8 cellular contexts compared by ENCODE assay signal in the genomic region with DNA sequence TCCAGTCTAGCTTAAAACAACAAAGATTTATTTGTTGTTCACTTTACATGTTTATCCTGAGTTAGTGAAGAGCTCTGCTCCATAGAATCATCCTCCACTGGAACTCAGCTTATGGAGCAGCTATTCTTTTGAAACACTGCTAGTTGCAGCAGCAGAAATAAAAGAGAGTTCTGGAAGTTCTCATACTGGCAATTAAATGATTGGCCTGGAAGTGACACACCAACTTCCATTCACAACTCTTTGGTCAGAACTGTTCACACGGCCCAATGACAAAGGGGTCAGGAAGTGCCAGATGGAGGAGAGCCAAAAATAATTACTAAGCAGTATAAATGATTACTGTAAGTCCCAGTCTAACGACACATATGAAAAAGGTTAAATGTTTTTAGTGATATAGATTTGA. TPM values are rescaled to one million over a fixed set of nuclear protein-coding genes. Genes with fewer than 3 reads are reported as not detected.
DNase-seq lines count a peak whose midpoint lies in the region; TF ChIP-seq lines count a peak whose summit lies in the region.

No MANE protein-coding gene starts in this region.

- no peaks in the 10 kb centered on the region for H3K9me3 ChIP-seq in adipocyte (ENCODE audit: control insufficient read depth, low read length)
- no peaks in the 10 kb centered on the region for H3K9me3 ChIP-seq in transverse colon
- no peaks in the 10 kb centered on the region for H3K9me3 ChIP-seq in SJCRH30 (replicated peaks)

- no peaks in the 10 kb centered on the region for H3K36me3 ChIP-seq in adipocyte (ENCODE audit: control insufficient read depth, insufficient read depth, low read length, severe bottlenecking)
- no peaks in the 10 kb centered on the region for H3K36me3 ChIP-seq in transverse colon
- peaks cover 11% of the 10 kb centered on the region for H3K36me3 ChIP-seq in SJCRH30

- H3K27me3 ChIP-seq in adipocyte (replicated peaks; ENCODE audit: control insufficient read depth, insufficient read depth, low read length) (no peaks in the 10 kb centered on the region), transverse colon (no peaks in the 10 kb centered on the region), SJCRH30 (no peaks in the 10 kb centered on the region)

- H3K9ac ChIP-seq in adipocyte (ENCODE audit: low read length), result no peak overlapping the region

- POLR2A ChIA-PET in activated CD4-positive, alpha-beta memory T cell treated with anti-CD3 and anti-CD28 coated beads for 36 hours (lab: Charles Lee), result no interaction called here
- POLR2A ChIA-PET in activated CD4-positive, alpha-beta memory T cell treated with anti-CD3 and anti-CD28 coated beads, Interleukin-2, amount 10 ng/mL, durations not matched to agents 7 days and 5 days (lab: Charles Lee), result no interaction called here

- no peak for TF ChIP-seq POLR2A in transverse colon (IDR thresholded peaks at IDR 0.05)

- TF ChIP-seq CTCF in transverse colon (IDR thresholded peaks at IDR 0.05), result no peak

- peaks cover 83% of the 10 kb centered on the region for H3K4me1 Mint-ChIP-seq in activated CD4-positive, alpha-beta memory T cell treated with anti-CD3 and anti-CD28 coated beads for 36 hours (ENCODE audit: low read depth)
- peaks cover 42% of the 10 kb centered on the region for H3K4me1 Mint-ChIP-seq in activated CD4-positive, alpha-beta memory T cell treated with anti-CD3 and anti-CD28 coated beads, Interleukin-2, amount 10 ng/mL, durations not matched to agents 7 days and 5 days

- no peak for TF ChIP-seq EP300 in transverse colon (IDR thresholded peaks at IDR 0.05; ENCODE audit: low read depth)

- peak overlapping the region; percentile 26 for H3K4me3 ChIP-seq in adipocyte (ENCODE audit: low read length)
- no peak overlapping the region for H3K4me3 ChIP-seq in transverse colon
- H3K4me3 ChIP-seq in SJCRH30, result no peak overlapping the region

- H3K36me3 Mint-ChIP-seq in activated CD4-positive, alpha-beta memory T cell treated with anti-CD3 and anti-CD28 coated beads for 36 hours, result peaks cover 3% of the 10 kb centered on the region
- peaks cover 27% of the 10 kb centered on the region for H3K36me3 Mint-ChIP-seq in activated CD4-positive, alpha-beta memory T cell treated with anti-CD3 and anti-CD28 coated beads, Interleukin-2, amount 10 ng/mL, durations not matched to agents 7 days and 5 days (ENCODE audit: low read depth)

- H3K27me3 Mint-ChIP-seq in activated CD4-positive, alpha-beta memory T cell treated with anti-CD3 and anti-CD28 coated beads for 36 hours, result no peaks in the 10 kb centered on the region
- no peaks in the 10 kb centered on the region for H3K27me3 Mint-ChIP-seq in activated CD4-positive, alpha-beta memory T cell treated with anti-CD3 and anti-CD28 coated beads, Interleukin-2, amount 10 ng/mL, durations not matched to agents 7 days and 5 days

- 0 to 16% methylated on average over 1 to 2 of the region's 2 CpGs for WGBS in transverse colon (ENCODE audit: low coverage in 1 of 2), 2 donors

- H3K27ac Mint-ChIP-seq in activated CD4-positive, alpha-beta memory T cell treated with anti-CD3 and anti-CD28 coated beads for 36 hours, result peak overlapping the region; percentile 34
- H3K27ac Mint-ChIP-seq in activated CD4-positive, alpha-beta memory T cell treated with anti-CD3 and anti-CD28 coated beads, Interleukin-2, amount 10 ng/mL, durations not matched to agents 7 days and 5 days, result no peak overlapping the region

- CTCF ChIA-PET in activated CD4-positive, alpha-beta memory T cell treated with anti-CD3 and anti-CD28 coated beads for 36 hours (lab: Charles Lee), result interaction anchor here (0.8 to 1.3 kb wide), 2 partner anchors 9 to 240 kb away, joined by 3 to 8 read pairs; no protein-coding TSS in a partner anchor
- CTCF ChIA-PET in activated CD4-positive, alpha-beta memory T cell treated with anti-CD3 and anti-CD28 coated beads, Interleukin-2, amount 10 ng/mL, durations not matched to agents 7 days and 5 days (lab: Charles Lee), result interaction anchor here (1.1 to 1.9 kb wide), 2 partner anchors 10 to 100 kb away, joined by 3 to 6 read pairs; no protein-coding TSS in a partner anchor

- H3K27ac ChIP-seq in transverse colon (peak overlapping the region in 3 of 4 donors; percentile 22 to 50 (median 38)), SJCRH30 (no peak overlapping the region)

- in situ Hi-C loops in transverse colon (cut with MboI; ENCODE audit: low pct_ligation_motif_present in 1 of 4, low pct_unique_long_range_greater_than_20kb in 1 of 4, low sequenced_read_pairs in 3 of 4), result loop anchor here in 3 of 4 donors (10.0 to 25.0 kb wide), 3 partner anchors 220 to 545 kb away; no protein-coding TSS in a partner anchor

- DNase-seq in activated CD4-positive, alpha-beta memory T cell treated with anti-CD3 and anti-CD28 coated beads for 36 hours, result peak; percentile 31
- no peak for DNase-seq in activated CD4-positive, alpha-beta memory T cell treated with anti-CD3 and anti-CD28 coated beads, Interleukin-2, amount 10 ng/mL, durations not matched to agents 7 days and 5 days
- DNase-seq in adipocyte (ENCODE audit: low read depth), result peak; percentile 52
- peak; percentile 13 for DNase-seq in iPS-NIHi11 (ENCODE audit: low spot score)
- no peak for DNase-seq in transverse colon
- DNase-seq in stimulated activated CD4-positive, alpha-beta T cell treated with anti-CD3 and anti-CD28 coated beads, Interleukin-4, amount 100 ng/mL, for 4 hours, result no peak
- DNase-seq in stimulated activated CD4-positive, alpha-beta T cell treated with anti-CD3 and anti-CD28 coated beads, Interleukin-2, amount 100 ng/mL, for 48 hours, result no peak
- no peak for DNase-seq in SJCRH30

- H3K4me3 Mint-ChIP-seq in activated CD4-positive, alpha-beta memory T cell treated with anti-CD3 and anti-CD28 coated beads for 36 hours, result no peak overlapping the region
- no peak overlapping the region for H3K4me3 Mint-ChIP-seq in activated CD4-positive, alpha-beta memory T cell treated with anti-CD3 and anti-CD28 coated beads, Interleukin-2, amount 10 ng/mL, durations not matched to agents 7 days and 5 days

- H3K4me1 ChIP-seq in adipocyte (ENCODE audit: control insufficient read depth, insufficient read depth, low read length) (peaks cover 33% of the 10 kb centered on the region), transverse colon (peaks cover 8 to 53% (median 25%) of the 10 kb centered on the region in 4 donors), SJCRH30 (peaks cover 6% of the 10 kb centered on the region; the same call in 1 of the 2 replicates)

- intact Hi-C loops in activated CD4-positive, alpha-beta memory T cell treated with anti-CD3 and anti-CD28 coated beads for 36 hours (cut with micrococcal nuclease), result no loop called here
- intact Hi-C loops in transverse colon (cut with DNase I; ENCODE audit: low total_unique reads), result no loop called here

- H3K9me3 Mint-ChIP-seq in activated CD4-positive, alpha-beta memory T cell treated with anti-CD3 and anti-CD28 coated beads for 36 hours, result no peaks in the 10 kb centered on the region
- H3K9me3 Mint-ChIP-seq in activated CD4-positive, alpha-beta memory T cell treated with anti-CD3 and anti-CD28 coated beads, Interleukin-2, amount 10 ng/mL, durations not matched to agents 7 days and 5 days, result no peaks in the 10 kb centered on the region

RNA-seq across cellular contexts. Expression of a gene that starts 39.1 kb away (rescaled TPM):
- total RNA-seq in activated CD4-positive, alpha-beta memory T cell treated with anti-CD3 and anti-CD28 coated beads for 36 hours, result 10 to 100 TPM; 38.2 to 41.1 TPM
- total RNA-seq in activated CD4-positive, alpha-beta memory T cell treated with anti-CD3 and anti-CD28 coated beads, Interleukin-2, amount 10 ng/mL, durations not matched to agents 7 days and 5 days, result 10 to 100 TPM; 59.4 to 59.7 TPM
- 10 to 100 TPM; 19.8 to 80.6 (median 49.8) TPM for total RNA-seq in transverse colon
- 43.0 and 48.2 TPM in 2 replicates for total RNA-seq in SJCRH30 (2014; rRNA removed; shearing (Covaris generic))

Comparison
In these comparisons a context has a peak if more than half of its experiments do, and no peak if none do; other contexts are left out.
1. DNase-seq: peak in activated CD4-positive, alpha-beta memory T cell treated with anti-CD3 and anti-CD28 coated beads for 36 hours (single experiment), adipocyte (single experiment) and iPS-NIHi11 (single experiment); none in activated CD4-positive, alpha-beta memory T cell treated with anti-CD3 and anti-CD28 coated beads, Interleukin-2, amount 10 ng/mL, durations not matched to agents 7 days and 5 days (single experiment), transverse colon (single experiment), stimulated activated CD4-positive, alpha-beta T cell treated with anti-CD3 and anti-CD28 coated beads, Interleukin-4, amount 100 ng/mL, for 4 hours (0 of 2), stimulated activated CD4-positive, alpha-beta T cell treated with anti-CD3 and anti-CD28 coated beads, Interleukin-2, amount 100 ng/mL, for 48 hours (0 of 2) and SJCRH30 (0 of 2).